24 cellular contexts compared by ENCODE assay signal in genomic region chr2:3142961-3143571, GRCh38.
DNase-seq lines count a peak whose midpoint lies in the region; ATAC-seq and TF ChIP-seq lines count a peak whose summit lies in the region.
"Had no signal": no experiment of that assay in that cellular context is flagged by ENCODE, and none has a peak within 500 bp of the region (broad histone marks: within the 10 kb centered on the region; RNA-seq: fewer than 3 reads in every experiment).

No MANE protein-coding gene starts in this region.

- DNase-seq in A673 (ENCODE audit: low spot score) (peak; percentile 71), NCI-H1092 (lab: John Stamatoyannopoulos, UW) (peak; percentile 33), neural crest cell (ENCODE audit: low read depth, low spot score) (no peak), ecto neural progenitor cell (ENCODE audit: low spot score) (no peak), NCI-H345 treated with DMSO at 0.1 percent for 48 hours (lab: John Stamatoyannopoulos, UW; ENCODE audit: unreplicated experiment) (no peak)
- DNase-seq: activated CD4-positive, alpha-beta T cell treated with anti-CD3 and anti-CD28 coated beads, Interleukin-2, amount 50 U/mL, for 1 hour; GM23248; heart left ventricle; NCI-H1417 treated with DMSO at 0.1 percent for 48 hours; NCI-H2107; NCI-H526; stimulated activated CD4-positive, alpha-beta T cell treated with anti-CD3 and anti-CD28 coated beads, Interleukin-12 subunit alpha, Interleukin-12 subunit beta, amount 100 ng/mL, for 4 hours; stimulated activated CD4-positive, alpha-beta T cell treated with anti-CD3 and anti-CD28 coated beads, Interleukin-4, amount 100 ng/mL, for 24 hours; stimulated activated naive CD8-positive, alpha-beta T cell treated with anti-CD3 and anti-CD28 coated beads, Interleukin-15, Interleukin-2, amounts not matched to agents 100 U/mL and 50 U/mL, for 24 hours had no signal

- H3K4me3 ChIP-seq in A673 (ENCODE audit: low read depth, low read length, poor library complexity, severe bottlenecking), result no peak overlapping the region
- H3K4me3 ChIP-seq: GM23248, heart left ventricle, K562, right lobe of liver had no signal

- no peaks in the 10 kb centered on the region for H3K36me3 ChIP-seq in A673 (ENCODE audit: insufficient read depth, low read length, poor library complexity, severe bottlenecking)
- H3K36me3 ChIP-seq: heart left ventricle, right lobe of liver had no signal

- ATAC-seq in HG02973 (IDR thresholded peaks at IDR 0.05; ENCODE audit: unreplicated experiment) (no peak), GM21528 (IDR thresholded peaks at IDR 0.05; ENCODE audit: low FRiP score, unreplicated experiment) (no peak)
- ATAC-seq: K562; stimulated activated naive CD8-positive, alpha-beta T cell treated with anti-CD3 and anti-CD28 coated beads, Interleukin-15, Interleukin-2, amounts not matched to agents 100 U/mL and 50 U/mL, for 24 hours had no signal

- H3K4me3 Mint-ChIP-seq in brain (peak overlapping the region in 1 of 5 experiments; percentile 5), neural crest cell (no peak overlapping the region)
- H3K4me3 Mint-ChIP-seq: activated naive CD8-positive, alpha-beta T cell; memory B cell; T-helper 2 cell treated with Interferon-gamma antibody and Interleukin-4, amounts not matched to agents 5 μg/mL and 100 μg/mL, for 36 hours had no signal

- H3K27me3 Mint-ChIP-seq in brain (peaks cover 2% of the 10 kb centered on the region), neural crest cell (ENCODE audit: low read depth) (no peaks in the 10 kb centered on the region)
- H3K27me3 Mint-ChIP-seq: activated naive CD8-positive, alpha-beta T cell; memory B cell had no signal

- POLR2A ChIA-PET in A673 (lab: Charles Lee; ENCODE audit: low non-redundant PET), result interaction anchor here (0.7 kb wide), 1 partner anchor 74 kb away, joined by 4 read pairs; no protein-coding TSS in a partner anchor

- intact Hi-C loops in A673 (cut with micrococcal nuclease; ENCODE audit: unreplicated experiment), result no loop called here

- H3K27me3 ChIP-seq in A673 (replicated peaks; ENCODE audit: insufficient read depth, low read depth, low read length, poor library complexity), result no peaks in the 10 kb centered on the region
- H3K27me3 ChIP-seq: heart left ventricle, right lobe of liver had no signal

- no peaks in the 10 kb centered on the region for H3K36me3 Mint-ChIP-seq in brain
- H3K36me3 Mint-ChIP-seq in neural crest cell (ENCODE audit: low read depth), result no peaks in the 10 kb centered on the region
- H3K36me3 Mint-ChIP-seq: activated naive CD8-positive, alpha-beta T cell; memory B cell had no signal

- H3K27ac Mint-ChIP-seq in brain (peak overlapping the region in 3 of 5 experiments; percentile 73 to 83 (median 81)), neural crest cell (ENCODE audit: unreplicated experiment) (peak overlapping the region; percentile 16)
- H3K27ac Mint-ChIP-seq: activated naive CD8-positive, alpha-beta T cell; activated T-helper 2 cell treated with anti-CD3 and anti-CD28 coated beads, Interferon-gamma antibody, Interleukin-2, Interleukin-4, amounts not matched to agents 10 μg/mL and 5 μg/mL and 100 μg/mL, durations not matched to agents 14 hours and 24 hours and 36 hours; memory B cell; T-helper 2 cell treated with Interferon-gamma antibody and Interleukin-4, amounts not matched to agents 5 μg/mL and 100 μg/mL, for 36 hours had no signal

- peak overlapping the region; percentile 42 for H3K27ac ChIP-seq in A673 (ENCODE audit: low read depth, low read length, poor library complexity, severe bottlenecking)
- H3K27ac ChIP-seq: epithelial cell of prostate, GM23248, heart left ventricle, right lobe of liver had no signal

- H3K4me1 Mint-ChIP-seq in brain (peaks cover 7% of the 10 kb centered on the region), neural crest cell (peaks cover 31% of the 10 kb centered on the region)
- H3K4me1 Mint-ChIP-seq: memory B cell had no signal

- H3K9me3 ChIP-seq in A673 (ENCODE audit: low read depth, low read length, poor library complexity, severe bottlenecking), result no peaks in the 10 kb centered on the region
- H3K9me3 ChIP-seq: heart left ventricle, right lobe of liver had no signal

- TF ChIP-seq CTCF in A673 (conservative IDR thresholded peaks at IDR 0.05; ENCODE audit: low read depth, low read length) (no peak), brain (conservative IDR thresholded peaks at IDR 0.05) (no peak), neural crest cell (conservative IDR thresholded peaks at IDR 0.05) (no peak)

- no peaks in the 10 kb centered on the region for H3K9me3 Mint-ChIP-seq in brain
- H3K9me3 Mint-ChIP-seq in neural crest cell, result no peaks in the 10 kb centered on the region
- H3K9me3 Mint-ChIP-seq: activated T-helper 2 cell treated with anti-CD3 and anti-CD28 coated beads, Interferon-gamma antibody, Interleukin-2, Interleukin-4, amounts not matched to agents 10 μg/mL and 5 μg/mL and 100 μg/mL, durations not matched to agents 14 hours and 24 hours and 36 hours; memory B cell; T-helper 2 cell treated with Interferon-gamma antibody and Interleukin-4, amounts not matched to agents 5 μg/mL and 100 μg/mL, for 36 hours had no signal

- CTCF ChIA-PET in A673 (lab: Charles Lee), result no interaction called here

- BruUV-seq in A673 (replicated peaks; lab: Mats Ljungman, UMichigan), result no TSS peak

- peaks cover 23% of the 10 kb centered on the region for H3K4me1 ChIP-seq in A673 (ENCODE audit: insufficient read depth, low read length, poor library complexity, severe bottlenecking)
- H3K4me1 ChIP-seq: heart left ventricle, right lobe of liver had no signal

Comparison
In these comparisons a context has a peak if more than half of its experiments do, and no peak if none do; other contexts are left out.
1. DNase-seq: peak in A673 (single experiment) and NCI-H1092 (single experiment); none in neural crest cell (single experiment), ecto neural progenitor cell (single experiment) and NCI-H345 treated with DMSO at 0.1 percent for 48 hours (single experiment).